Comparison of ENCODE assay signal across 30 cellular contexts in the genomic region with DNA sequence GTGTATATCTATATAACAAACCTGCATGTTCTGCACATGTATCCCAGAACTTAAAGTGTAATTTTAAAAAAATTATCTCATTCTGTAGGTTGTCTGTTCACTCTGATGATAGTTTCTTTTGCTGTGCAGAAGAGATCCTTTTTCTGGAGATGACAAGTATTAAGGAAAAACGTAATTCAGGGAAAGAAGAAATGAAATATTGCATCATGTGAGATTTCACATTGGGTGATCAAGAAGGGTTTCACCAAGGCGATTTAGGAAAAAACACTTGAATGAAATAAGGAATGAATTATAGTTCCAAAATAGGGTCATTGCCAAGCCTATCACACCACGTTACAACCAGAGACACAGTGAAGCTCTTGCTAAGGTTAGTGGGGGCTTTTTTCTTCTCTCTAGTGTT.
"Had no signal": no experiment of that assay in that cellular context is flagged by ENCODE, and none has a peak within 500 bp of the region (broad histone marks: within the 10 kb centered on the region; RNA-seq: fewer than 3 reads in every experiment).

No MANE protein-coding gene starts in this region.

- H3K36me3 ChIP-seq: neural progenitor cell, neutrophil, ovary, pancreas, prostate gland, right atrium auricular region, right lobe of liver, sigmoid colon, spleen had no signal

- FAIRE-seq: pancreas, small intestine had no signal

- ATAC-seq: naive thymus-derived CD4-positive, alpha-beta T cell; naive thymus-derived CD8-positive, alpha-beta T cell; natural killer cell; natural killer cell treated with Interleukin-12 subunit alpha and Interleukin-12 subunit beta and Interleukin-15 and Interleukin-18, amount 100 ng/mL, for 72 hours; pancreas; psoas muscle; right cardiac atrium; right lobe of liver; sciatic nerve had no signal

- H3K9me3 Mint-ChIP-seq: naive thymus-derived CD8-positive, alpha-beta T cell; natural killer cell; natural killer cell treated with Interleukin-12 subunit alpha and Interleukin-12 subunit beta and Interleukin-15 and Interleukin-18, amount 100 ng/mL, for 72 hours; nephron; neural crest cell; neural progenitor cell had no signal

- H3K4me3 Mint-ChIP-seq: naive thymus-derived CD4-positive, alpha-beta T cell; naive thymus-derived CD8-positive, alpha-beta T cell; natural killer cell; natural killer cell treated with Interleukin-12 subunit alpha and Interleukin-12 subunit beta and Interleukin-15 and Interleukin-18, amount 100 ng/mL, for 72 hours; nephron; neural crest cell; neural progenitor cell had no signal

- H3K36me3 Mint-ChIP-seq: naive thymus-derived CD4-positive, alpha-beta T cell; naive thymus-derived CD8-positive, alpha-beta T cell; natural killer cell; natural killer cell treated with Interleukin-12 subunit alpha and Interleukin-12 subunit beta and Interleukin-15 and Interleukin-18, amount 100 ng/mL, for 72 hours; neural progenitor cell had no signal

- DNase-seq: naive thymus-derived CD4-positive, alpha-beta T cell; naive thymus-derived CD8-positive, alpha-beta T cell; natural killer cell; nucleus accumbens; occipital lobe; ovary; pancreas; posterior cingulate gyrus; psoas muscle; right cardiac atrium; right lobe of liver; sigmoid colon; small intestine; spleen; stimulated activated CD4-positive, alpha-beta T cell treated with anti-CD3 and anti-CD28 coated beads, Interleukin-12 subunit alpha, Interleukin-12 subunit beta, amount 100 ng/mL, for 4 hours; stimulated activated CD4-positive, alpha-beta T cell treated with anti-CD3 and anti-CD28 coated beads, Interleukin-15, amount 100 ng/mL, for 24 hours; stimulated activated CD4-positive, alpha-beta T cell treated with anti-CD3 and anti-CD28 coated beads, Interleukin-1b, Interleukin-23, amount 100 ng/mL, for 48 hours; stimulated activated CD4-positive, alpha-beta T cell treated with anti-CD3 and anti-CD28 coated beads, Interleukin-2, amount 100 ng/mL, for 24 hours had no signal

- H3K27me3 ChIP-seq: neural progenitor cell, neutrophil, ovary, pancreas, right atrium auricular region, right lobe of liver, sigmoid colon, spleen had no signal

- H3K4me2 ChIP-seq: neural progenitor cell, smooth muscle cell had no signal

- H3K4me1 ChIP-seq: neural progenitor cell, pancreas, parathyroid adenoma, prostate gland, psoas muscle, right atrium auricular region, right lobe of liver, sigmoid colon, spleen had no signal

- H3K9me3 ChIP-seq: neutrophil, ovary, pancreas, prostate gland, psoas muscle, right atrium auricular region, right lobe of liver, sigmoid colon, spleen had no signal

- H2AFZ ChIP-seq: neural progenitor cell, parathyroid adenoma had no signal

- H3K4me1 Mint-ChIP-seq: naive thymus-derived CD8-positive, alpha-beta T cell; natural killer cell; neural crest cell; neural progenitor cell had no signal

- H3K4me3 ChIP-seq: neural progenitor cell, ovary, pancreas, prostate gland, psoas muscle, right atrium auricular region, right lobe of liver, sigmoid colon, skin epidermis, smooth muscle cell, spleen had no signal

- H3K27me3 Mint-ChIP-seq: naive thymus-derived CD8-positive, alpha-beta T cell had no signal

- H3K79me2 ChIP-seq: parathyroid adenoma had no signal

- H3K27ac Mint-ChIP-seq: naive thymus-derived CD4-positive, alpha-beta T cell; naive thymus-derived CD8-positive, alpha-beta T cell; natural killer cell; natural killer cell treated with Interleukin-12 subunit alpha and Interleukin-12 subunit beta and Interleukin-15 and Interleukin-18, amount 100 ng/mL, for 72 hours; nephron; neural progenitor cell; progenitor cell of endocrine pancreas had no signal

- H3K9ac ChIP-seq: neural progenitor cell, parathyroid adenoma had no signal

- H3K27ac ChIP-seq: neural progenitor cell, neutrophil, ovary, pancreas, parathyroid adenoma, prostate gland, psoas muscle, right atrium auricular region, right lobe of liver, sigmoid colon, skin epidermis, spleen had no signal
